21 cellular contexts compared by ENCODE assay signal in genomic region chr9:117687532-117687931, GRCh38.
"Had no signal": no experiment of that assay in that cellular context is flagged by ENCODE, and none has a peak within 500 bp of the region (broad histone marks: within the 10 kb centered on the region; RNA-seq: fewer than 3 reads in every experiment).

No MANE protein-coding gene starts in this region.

- ATAC-seq: activated CD8-positive, alpha-beta T cell treated with anti-CD3 and anti-CD28 coated beads, Interleukin-2, amount 10 ng/mL, durations not matched to agents 7 days and 5 days; body of pancreas; gastrocnemius medialis had no signal

- H3K4me1 Mint-ChIP-seq: activated naive CD4-positive, alpha-beta T cell treated with anti-CD3 and anti-CD28 coated beads, Interleukin-2, amount 50 U/mL, for 24 hours; naive B cell had no signal

- H3K4me3 Mint-ChIP-seq: activated CD8-positive, alpha-beta T cell treated with anti-CD3 and anti-CD28 coated beads, Interleukin-2, amount 10 ng/mL, durations not matched to agents 7 days and 5 days; activated naive CD4-positive, alpha-beta T cell treated with anti-CD3 and anti-CD28 coated beads, Interleukin-2, amount 50 U/mL, for 24 hours; naive B cell had no signal

- H3K27ac Mint-ChIP-seq: activated CD8-positive, alpha-beta T cell treated with anti-CD3 and anti-CD28 coated beads, Interleukin-2, amount 10 ng/mL, durations not matched to agents 7 days and 5 days; activated naive CD4-positive, alpha-beta T cell treated with anti-CD3 and anti-CD28 coated beads, Interleukin-2, amount 50 U/mL, for 24 hours; naive B cell had no signal

- H3K36me3 Mint-ChIP-seq: activated naive CD4-positive, alpha-beta T cell treated with anti-CD3 and anti-CD28 coated beads, Interleukin-2, amount 50 U/mL, for 24 hours; naive B cell had no signal

- H3K36me3 ChIP-seq: esophagus squamous epithelium, gastrocnemius medialis, sigmoid colon, thoracic aorta, upper lobe of left lung, WERI-Rb-1 had no signal

- H3K27ac ChIP-seq: body of pancreas, esophagus squamous epithelium, gastrocnemius medialis, sigmoid colon, thoracic aorta, upper lobe of left lung, WERI-Rb-1 had no signal

- DNase-seq: activated CD4-positive, alpha-beta T cell treated with anti-CD3 and anti-CD28 coated beads for 1 hour; activated CD4-positive, alpha-beta T cell treated with anti-CD3 and anti-CD28 coated beads, Interleukin-2, amount 50 U/mL, for 1 hour; activated CD8-positive, alpha-beta T cell treated with anti-CD3 and anti-CD28 coated beads, Interleukin-2, amount 10 ng/mL, durations not matched to agents 7 days and 5 days; activated gamma-delta T cell treated with Interleukin-2 at 50 U/mL for 16 hours; activated T-cell treated with anti-CD3 and anti-CD28 coated beads, Interleukin-2, amount 50 U/mL, for 1 hour; anterior cingulate cortex; body of pancreas; central memory CD4-positive, alpha-beta T cell; esophagus squamous epithelium; gastrocnemius medialis; hippocampal formation; mesenchymal stem cell; naive B cell; posterior cingulate gyrus; sigmoid colon; stimulated activated CD4-positive, alpha-beta T cell treated with anti-CD3 and anti-CD28 coated beads, Interleukin-4, amount 100 ng/mL, for 1 hour; stimulated activated naive CD4-positive, alpha-beta T cell; upper lobe of left lung; WERI-Rb-1 had no signal

- H3K4me1 ChIP-seq: body of pancreas, esophagus squamous epithelium, gastrocnemius medialis, sigmoid colon, upper lobe of left lung had no signal

- H3K4me3 ChIP-seq: body of pancreas, esophagus squamous epithelium, gastrocnemius medialis, sigmoid colon, thoracic aorta, upper lobe of left lung had no signal

- H3K9me3 ChIP-seq: body of pancreas, esophagus squamous epithelium, gastrocnemius medialis, sigmoid colon, thoracic aorta, upper lobe of left lung had no signal

- H3K27me3 ChIP-seq: body of pancreas, esophagus squamous epithelium, gastrocnemius medialis, sigmoid colon, upper lobe of left lung had no signal
